ENCODE assay signal across 14 cellular contexts in genomic region chrX:86078650-86079049, GRCh38.
"Had no signal": no experiment of that assay in that cellular context is flagged by ENCODE, and none has a peak within 500 bp of the region (broad histone marks: within the 10 kb centered on the region; RNA-seq: fewer than 3 reads in every experiment).

No MANE protein-coding gene starts in this region.

- DNase-seq: dermis blood vessel endothelial cell; esophagus squamous epithelium; heart left ventricle; hypothalamus; kidney glomerular epithelial cell; mucosa of descending colon; naive thymus-derived CD8-positive, alpha-beta T cell; psoas muscle; retina; spleen; stimulated activated naive CD4-positive, alpha-beta T cell treated with Interleukin-2 at 50 U/mL for 16 hours; trophoblast cell had no signal

- H3K4me1 Mint-ChIP-seq: naive thymus-derived CD8-positive, alpha-beta T cell had no signal

- H3K9me3 ChIP-seq: esophagus squamous epithelium, heart left ventricle, mucosa of descending colon, neutrophil, psoas muscle had no signal

- H3K4me3 Mint-ChIP-seq: naive thymus-derived CD8-positive, alpha-beta T cell had no signal

- ATAC-seq: heart left ventricle; mucosa of descending colon; naive thymus-derived CD8-positive, alpha-beta T cell; psoas muscle; sciatic nerve had no signal

- H3K36me3 ChIP-seq: esophagus squamous epithelium, heart left ventricle, neutrophil, spleen had no signal

- H3K27me3 ChIP-seq: esophagus squamous epithelium, neutrophil, spleen had no signal

- H3K4me1 ChIP-seq: esophagus squamous epithelium, heart left ventricle, psoas muscle, spleen had no signal

- H3K27ac ChIP-seq: esophagus squamous epithelium, heart left ventricle, neutrophil, psoas muscle, spleen had no signal

- H3K4me3 ChIP-seq: esophagus squamous epithelium, heart left ventricle, mucosa of descending colon, psoas muscle, spleen had no signal

- H3K27ac Mint-ChIP-seq: naive thymus-derived CD8-positive, alpha-beta T cell had no signal
